Comparison of ENCODE assay signal across 9 cellular contexts in the genomic region with DNA sequence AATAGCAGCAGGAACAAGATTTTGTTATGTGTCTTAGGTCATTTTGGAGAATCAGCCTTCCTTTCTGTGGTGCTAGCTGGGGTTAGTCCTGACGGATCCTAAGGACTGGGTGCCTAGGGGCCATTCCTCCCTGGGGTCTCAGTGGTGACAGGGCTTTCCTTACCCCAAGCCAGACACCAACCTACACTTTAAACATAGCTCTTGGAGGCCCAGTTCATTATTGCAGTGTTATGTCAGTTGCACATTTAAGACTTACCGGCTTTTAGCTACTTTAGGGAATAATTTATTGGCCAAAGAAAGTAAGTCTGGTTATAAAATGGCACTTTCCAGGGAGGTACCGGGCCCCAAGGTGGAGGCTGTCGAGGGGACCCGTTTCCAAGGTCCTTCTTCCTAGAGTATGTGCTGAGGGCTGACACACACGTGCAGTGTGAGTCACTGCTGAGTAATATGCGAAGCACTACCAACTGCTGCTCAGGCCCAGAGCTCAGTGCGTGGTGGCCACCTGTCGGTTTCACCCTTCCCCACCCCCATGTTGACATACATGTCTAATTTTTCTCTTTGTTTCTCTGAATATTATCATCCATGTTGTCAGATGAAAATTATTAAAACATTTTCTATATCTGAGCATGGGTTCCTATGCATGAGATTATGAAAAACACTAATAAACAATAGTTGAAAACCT. TPM values are rescaled to one million over a fixed set of nuclear protein-coding genes. Genes with fewer than 3 reads are reported as not detected.
DNase-seq lines count a peak whose midpoint lies in the region; ATAC-seq and TF ChIP-seq lines count a peak whose summit lies in the region.
"Had no signal": no experiment of that assay in that cellular context is flagged by ENCODE, and none has a peak within 500 bp of the region (broad histone marks: within the 10 kb centered on the region; RNA-seq: fewer than 3 reads in every experiment).

No MANE protein-coding gene starts in this region.

- H3K27ac ChIP-seq in spleen, result no peak overlapping the region
- H3K27ac ChIP-seq: Peyer's patch had no signal

- intact Hi-C loops in spleen (cut with DNase I; ENCODE audit: low total_unique reads), result no loop called here

- no peaks in the 10 kb centered on the region for H3K9me3 ChIP-seq in spleen
- H3K9me3 ChIP-seq: Peyer's patch had no signal

- peaks cover 0 to 86% (median 19%) of the 10 kb centered on the region in 6 donors for H3K36me3 ChIP-seq in spleen

- no peak for TF ChIP-seq POLR2A in spleen (IDR thresholded peaks at IDR 0.05)

- no peaks in the 10 kb centered on the region for H3K27me3 ChIP-seq in spleen (replicated peaks in 1 of 7)
- H3K27me3 ChIP-seq: Peyer's patch had no signal

- no peaks in the 10 kb centered on the region for H3K4me1 ChIP-seq in spleen
- H3K4me1 ChIP-seq: Peyer's patch had no signal

- 79 to 85% (median 85%) methylated on average over 9 of the region's 9 CpGs for WGBS in spleen, 5 donors

- ATAC-seq in GM21447 (IDR thresholded peaks at IDR 0.05; ENCODE audit: unreplicated experiment), result peak; percentile 99

- DNase-seq in GM12864 (ENCODE audit: low read depth) (peak; percentile 65), HPDE6-E6E7 (ENCODE audit: extremely low spot score) (peak; percentile 89), skeletal muscle cell (ENCODE audit: low read depth) (peak; percentile 45), cerebellar cortex (ENCODE audit: low spot score) (no peak), spleen (no peak), AML-193 (lab: John Stamatoyannopoulos, UW) (no peak)
- peak; percentile 36 for DNase-seq in activated T-helper 9 cell treated with anti-CD3 and anti-CD28 coated beads, Interleukin-2, amount 50 U/mL, for 16 hours (ENCODE audit: low read depth)

- H3K4me3 ChIP-seq in GM12864 (ENCODE audit: low read depth, low read length) (no peak overlapping the region), skeletal muscle cell (ENCODE audit: low read depth, low read length) (no peak overlapping the region), spleen (no peak overlapping the region)
- H3K4me3 ChIP-seq: Peyer's patch had no signal

- peak; percentile 39 for TF ChIP-seq CTCF in GM12864 (IDR thresholded peaks at IDR 0.05; ENCODE audit: low read depth, low read length, missing control alignments)
- no peak for TF ChIP-seq CTCF in spleen (IDR thresholded peaks at IDR 0.05 in 8 of 11, conservative IDR thresholded peaks at IDR 0.05 in 3 of 11)

RNA-seq across cellular contexts. Expression of a gene that starts 37.0 kb away (rescaled TPM):
- total RNA-seq in spleen, result 1 to 10 TPM; 1.0 to 3.0 (median 1.6) TPM
- under 1 TPM; 0.20 to 0.64 (median 0.53) TPM for polyA plus RNA-seq in spleen

Comparison
In these comparisons a context has a peak if more than half of its experiments do, and no peak if none do; other contexts are left out.
1. DNase-seq: peak in GM12864 (single experiment), HPDE6-E6E7 (single experiment), activated T-helper 9 cell treated with anti-CD3 and anti-CD28 coated beads, Interleukin-2, amount 50 U/mL, for 16 hours (single experiment) and skeletal muscle cell (single experiment); none in cerebellar cortex (single experiment), spleen (single experiment) and AML-193 (0 of 2).